In the genomic region with DNA sequence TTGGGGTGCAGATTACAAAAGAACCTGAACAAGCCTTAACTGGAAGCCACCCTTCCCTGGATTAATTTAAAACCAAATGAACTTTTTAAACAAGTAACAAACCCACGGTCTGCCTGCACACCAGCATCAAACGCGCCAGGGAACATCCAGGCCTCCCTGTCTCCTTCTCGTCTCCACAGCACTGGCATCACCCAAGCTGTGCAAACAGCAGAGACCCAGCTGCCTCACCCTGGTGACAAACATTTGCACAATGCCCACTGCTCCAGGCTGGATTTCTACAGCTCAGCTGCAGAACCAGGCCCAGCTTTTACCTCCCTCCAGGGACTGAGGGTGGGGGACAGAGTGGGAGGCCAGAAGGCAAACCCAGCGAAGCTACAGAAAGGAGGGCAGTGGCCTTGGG, we compare ENCODE assay signal across 13 cellular contexts. TPM values are rescaled to one million over a fixed set of nuclear protein-coding genes. Genes with fewer than 3 reads are reported as not detected.
DNase-seq lines count a peak whose midpoint lies in the region; ATAC-seq and TF ChIP-seq lines count a peak whose summit lies in the region.
"Had no signal": no experiment of that assay in that cellular context is flagged by ENCODE, and none has a peak within 500 bp of the region (broad histone marks: within the 10 kb centered on the region; RNA-seq: fewer than 3 reads in every experiment).

No MANE protein-coding gene starts in this region.

- peaks cover 64% of the 10 kb centered on the region for H3K36me3 Mint-ChIP-seq in activated CD4-positive, alpha-beta T cell treated with anti-CD3 and anti-CD28 coated beads, Interleukin-2, amount 10 ng/mL, durations not matched to agents 24 days and 14 days (ENCODE audit: low read depth)
- H3K36me3 Mint-ChIP-seq in endothelial cell (ENCODE audit: low read depth, unreplicated experiment), result peaks cover 28% of the 10 kb centered on the region

- no peaks in the 10 kb centered on the region for H3K27me3 Mint-ChIP-seq in activated CD4-positive, alpha-beta T cell treated with anti-CD3 and anti-CD28 coated beads, Interleukin-2, amount 10 ng/mL, durations not matched to agents 24 days and 14 days
- H3K27me3 Mint-ChIP-seq in endothelial cell (ENCODE audit: unreplicated experiment), result peaks cover 12% of the 10 kb centered on the region
- H3K27me3 Mint-ChIP-seq: type B pancreatic cell had no signal

- DNase-seq in activated CD4-positive, alpha-beta T cell treated with anti-CD3 and anti-CD28 coated beads, Interleukin-2, amount 10 ng/mL, durations not matched to agents 24 days and 14 days, result no peak
- no peak for DNase-seq in activated CD4-positive, alpha-beta T cell treated with anti-CD3 and anti-CD28 coated beads for 1 hour
- DNase-seq in ELR (ENCODE audit: low read depth) (peak; percentile 40), RKO (ENCODE audit: low spot score) (peak; percentile 58), endothelial cell (ENCODE audit: low spot score) (no peak), activated gamma-delta T cell (lab: John Stamatoyannopoulos, UW) (no peak)
- DNase-seq: ACHN, Kasumi-1, NCI-H1694 treated with DMSO at 0.1 percent for 48 hours, NCI-H526 had no signal

- no peaks in the 10 kb centered on the region for H3K9me3 Mint-ChIP-seq in activated CD4-positive, alpha-beta T cell treated with anti-CD3 and anti-CD28 coated beads, Interleukin-2, amount 10 ng/mL, durations not matched to agents 24 days and 14 days
- H3K9me3 Mint-ChIP-seq in endothelial cell (ENCODE audit: unreplicated experiment), result no peaks in the 10 kb centered on the region
- H3K9me3 Mint-ChIP-seq: type B pancreatic cell had no signal

- peaks cover 29% of the 10 kb centered on the region for H3K4me1 Mint-ChIP-seq in activated CD4-positive, alpha-beta T cell treated with anti-CD3 and anti-CD28 coated beads, Interleukin-2, amount 10 ng/mL, durations not matched to agents 24 days and 14 days
- peaks cover 25% of the 10 kb centered on the region for H3K4me1 Mint-ChIP-seq in endothelial cell (ENCODE audit: unreplicated experiment)

- H3K27ac Mint-ChIP-seq in activated CD4-positive, alpha-beta T cell treated with anti-CD3 and anti-CD28 coated beads, Interleukin-2, amount 10 ng/mL, durations not matched to agents 24 days and 14 days, result peak overlapping the region; percentile 32
- H3K27ac Mint-ChIP-seq in endothelial cell (ENCODE audit: unreplicated experiment), result peak overlapping the region; percentile 5

- no peak overlapping the region for H3K4me3 Mint-ChIP-seq in activated CD4-positive, alpha-beta T cell treated with anti-CD3 and anti-CD28 coated beads, Interleukin-2, amount 10 ng/mL, durations not matched to agents 24 days and 14 days
- H3K4me3 Mint-ChIP-seq in endothelial cell (ENCODE audit: unreplicated experiment), result no peak overlapping the region
- H3K4me3 Mint-ChIP-seq: type B pancreatic cell had no signal

- ATAC-seq in GM21515 (IDR thresholded peaks at IDR 0.05; ENCODE audit: unreplicated experiment) (no peak), GM18867 (IDR thresholded peaks at IDR 0.05; ENCODE audit: unreplicated experiment) (no peak)

- no peak for TF ChIP-seq CTCF in endothelial cell (IDR thresholded peaks at IDR 0.05; ENCODE audit: unreplicated experiment)

- intact Hi-C loops in activated CD4-positive, alpha-beta T cell treated with anti-CD3 and anti-CD28 coated beads, Interleukin-2, amount 10 ng/mL, durations not matched to agents 24 days and 14 days (cut with micrococcal nuclease), result loop anchor here (10.0 kb wide), 1 partner anchor 308 kb away; no protein-coding TSS in a partner anchor

RNA-seq across cellular contexts. Expression of gene RPL3, which starts 7.0 kb away (rescaled TPM):
- total RNA-seq in activated CD4-positive, alpha-beta T cell treated with anti-CD3 and anti-CD28 coated beads, Interleukin-2, amount 10 ng/mL, durations not matched to agents 24 days and 14 days, result 2,129 and 2,132 TPM in 2 replicates
- total RNA-seq in endothelial cell (ENCODE audit: unreplicated experiment), result 2,149 TPM

RNA-seq across cellular contexts. Expression of gene SYNGR1, which starts 37.4 kb away (rescaled TPM):
- total RNA-seq in activated CD4-positive, alpha-beta T cell treated with anti-CD3 and anti-CD28 coated beads, Interleukin-2, amount 10 ng/mL, durations not matched to agents 24 days and 14 days, result not detected in 2 replicates
- 2.9 TPM for total RNA-seq in endothelial cell (ENCODE audit: unreplicated experiment)

Comparison
In these comparisons a context has a peak if more than half of its experiments do, and no peak if none do; other contexts are left out.
1. DNase-seq: peak in ELR (single experiment) and RKO (single experiment); none in activated CD4-positive, alpha-beta T cell treated with anti-CD3 and anti-CD28 coated beads, Interleukin-2, amount 10 ng/mL, durations not matched to agents 24 days and 14 days (single experiment), activated CD4-positive, alpha-beta T cell treated with anti-CD3 and anti-CD28 coated beads for 1 hour (single experiment), endothelial cell (single experiment) and activated gamma-delta T cell (single experiment).